In genomic region chr20:45904583-45905504, GRCh38 we compare ENCODE assay signal across 12 cellular contexts. TPM values are rescaled to one million over a fixed set of nuclear protein-coding genes. Genes with fewer than 3 reads are reported as not detected.
DNase-seq lines count a peak whose midpoint lies in the region; ATAC-seq and TF ChIP-seq lines count a peak whose summit lies in the region.
"Had no signal": no experiment of that assay in that cellular context is flagged by ENCODE, and none has a peak within 500 bp of the region (broad histone marks: within the 10 kb centered on the region; RNA-seq: fewer than 3 reads in every experiment).

No MANE protein-coding gene starts in this region.

- H3K27me3 Mint-ChIP-seq in activated CD4-positive, alpha-beta memory T cell treated with anti-CD3 and anti-CD28 coated beads, Interleukin-2, amount 10 ng/mL, durations not matched to agents 7 days and 5 days, result no peaks in the 10 kb centered on the region

- no peak overlapping the region for H3K4me3 ChIP-seq in HL-60 (replicated peaks; ENCODE audit: insufficient read depth, low read length)
- H3K4me3 ChIP-seq in SJCRH30, result no peak overlapping the region
- H3K4me3 ChIP-seq in osteoblast (ENCODE audit: insufficient read depth, low read length), result no peak overlapping the region

- H3K9me3 ChIP-seq in SJCRH30 (replicated peaks) (no peaks in the 10 kb centered on the region), osteoblast (ENCODE audit: low read depth, low read length) (no peaks in the 10 kb centered on the region)

- H3K36me3 ChIP-seq in SJCRH30 (peaks cover 13% of the 10 kb centered on the region; the same call in 1 of the 2 replicates), osteoblast (ENCODE audit: insufficient read depth, low read length) (no peaks in the 10 kb centered on the region)

- no peaks in the 10 kb centered on the region for H3K27me3 ChIP-seq in HL-60 (ENCODE audit: insufficient read depth, poor library complexity, severe bottlenecking)
- no peaks in the 10 kb centered on the region for H3K27me3 ChIP-seq in SJCRH30
- no peaks in the 10 kb centered on the region for H3K27me3 ChIP-seq in osteoblast (ENCODE audit: insufficient read depth, low read length)

- CTCF ChIA-PET in activated CD4-positive, alpha-beta memory T cell treated with anti-CD3 and anti-CD28 coated beads, Interleukin-2, amount 10 ng/mL, durations not matched to agents 7 days and 5 days (lab: Charles Lee), result no interaction called here

- POLR2A ChIA-PET in activated CD4-positive, alpha-beta memory T cell treated with anti-CD3 and anti-CD28 coated beads, Interleukin-2, amount 10 ng/mL, durations not matched to agents 7 days and 5 days (lab: Charles Lee), result interaction anchor here (0.7 to 1.3 kb wide), 8 partner anchors 8 to 66 kb away, joined by 3 to 4 read pairs (median 3); no protein-coding TSS in a partner anchor

- no peak overlapping the region for H2AFZ ChIP-seq in osteoblast (ENCODE audit: low read length)

- TF ChIP-seq CTCF in HL-60 (IDR thresholded peaks at IDR 0.05; ENCODE audit: insufficient read depth, low read length) (no peak), osteoblast (IDR thresholded peaks at IDR 0.05; ENCODE audit: extremely low read depth, low read depth, low read length) (no peak)

- no peaks in the 10 kb centered on the region for H3K9me3 Mint-ChIP-seq in activated CD4-positive, alpha-beta memory T cell treated with anti-CD3 and anti-CD28 coated beads, Interleukin-2, amount 10 ng/mL, durations not matched to agents 7 days and 5 days
- H3K9me3 Mint-ChIP-seq: T-helper 1 cell treated with Interleukin-12 subunit alpha and Interleukin-12 subunit beta and Interleukin-4 antibody, amounts not matched to agents 30 μg/mL and 1 μg/mL, for 36 hours had no signal

- H3K4me1 ChIP-seq in SJCRH30, result peaks cover 10% of the 10 kb centered on the region; the same call in 1 of the 2 replicates
- H3K4me1 ChIP-seq in osteoblast (ENCODE audit: insufficient read depth, low read length), result peaks cover 11% of the 10 kb centered on the region

- H3K4me2 ChIP-seq in osteoblast (ENCODE audit: insufficient read depth, low read length), result no peak overlapping the region

- no peaks in the 10 kb centered on the region for H3K79me2 ChIP-seq in osteoblast (ENCODE audit: insufficient read depth, low read length)

- no peaks in the 10 kb centered on the region for H4K20me1 ChIP-seq in osteoblast (ENCODE audit: insufficient read depth, low read length)

- no peak for ATAC-seq in GM18870 (IDR thresholded peaks at IDR 0.05; ENCODE audit: unreplicated experiment)

- H3K4me1 Mint-ChIP-seq in activated CD4-positive, alpha-beta memory T cell treated with anti-CD3 and anti-CD28 coated beads, Interleukin-2, amount 10 ng/mL, durations not matched to agents 7 days and 5 days, result no peaks in the 10 kb centered on the region

- H3K27ac ChIP-seq in HL-60 (replicated peaks) (peak overlapping the region; percentile 58), SJCRH30 (no peak overlapping the region), osteoblast (ENCODE audit: low read depth, low read length) (peak overlapping the region; percentile 70)

- no peak overlapping the region for H3K4me3 Mint-ChIP-seq in activated CD4-positive, alpha-beta memory T cell treated with anti-CD3 and anti-CD28 coated beads, Interleukin-2, amount 10 ng/mL, durations not matched to agents 7 days and 5 days
- H3K4me3 Mint-ChIP-seq: T-helper 1 cell treated with Interleukin-12 subunit alpha and Interleukin-12 subunit beta and Interleukin-4 antibody, amounts not matched to agents 30 μg/mL and 1 μg/mL, for 36 hours had no signal

- H3K36me3 Mint-ChIP-seq in activated CD4-positive, alpha-beta memory T cell treated with anti-CD3 and anti-CD28 coated beads, Interleukin-2, amount 10 ng/mL, durations not matched to agents 7 days and 5 days (ENCODE audit: low read depth), result no peaks in the 10 kb centered on the region

- H3K27ac Mint-ChIP-seq in activated CD4-positive, alpha-beta memory T cell treated with anti-CD3 and anti-CD28 coated beads, Interleukin-2, amount 10 ng/mL, durations not matched to agents 7 days and 5 days, result no peak overlapping the region
- H3K27ac Mint-ChIP-seq: T-helper 1 cell treated with Interleukin-12 subunit alpha and Interleukin-12 subunit beta and Interleukin-4 antibody, amounts not matched to agents 30 μg/mL and 1 μg/mL, for 36 hours had no signal

- DNase-seq in ELR (ENCODE audit: low read depth), result peak; percentile 44
- DNase-seq in HL-60 (ENCODE audit: low read depth in 1 of 2, low spot score in 1 of 2), result peak in 1 of 2 experiments; percentile 38
- DNase-seq in SJCRH30, result peak; percentile 47 to 51
- peak; percentile 14 for DNase-seq in osteoblast (ENCODE audit: insufficient read length, low spot score, missing footprints)
- DNase-seq in NK-92 (lab: John Stamatoyannopoulos, UW; ENCODE audit: unreplicated experiment), result no peak
- DNase-seq in HPDE6-E6E7 (ENCODE audit: extremely low spot score), result no peak
- no peak for DNase-seq in activated CD4-positive, alpha-beta memory T cell treated with anti-CD3 and anti-CD28 coated beads, Interleukin-2, amount 10 ng/mL, durations not matched to agents 7 days and 5 days
- DNase-seq: NCI-H1436 treated with DMSO at 0.1 percent for 48 hours, NCI-H526 treated with DMSO at 0.1 percent for 48 hours, SHP77 had no signal

RNA-seq across cellular contexts. Expression of gene PLTP, which starts 7.1 kb away (rescaled TPM):
- 14.5 and 15.6 TPM in 2 replicates for total RNA-seq in SJCRH30 (2014; rRNA removed; shearing (Covaris generic))
- 15.3 and 21.7 TPM in 2 replicates for total RNA-seq in osteoblast
- total RNA-seq in activated CD4-positive, alpha-beta memory T cell treated with anti-CD3 and anti-CD28 coated beads, Interleukin-2, amount 10 ng/mL, durations not matched to agents 7 days and 5 days, result 1 to 10 TPM; 2.8 to 3.1 TPM

RNA-seq across cellular contexts. Expression of gene CTSA, which starts 13.7 kb away (rescaled TPM):
- 85.2 and 91.4 TPM in 2 replicates for total RNA-seq in SJCRH30 (2014; rRNA removed; shearing (Covaris generic))
- 157 and 181 TPM in 2 replicates for total RNA-seq in osteoblast
- total RNA-seq in activated CD4-positive, alpha-beta memory T cell treated with anti-CD3 and anti-CD28 coated beads, Interleukin-2, amount 10 ng/mL, durations not matched to agents 7 days and 5 days, result 10 to 100 TPM; 64.3 to 64.6 TPM

RNA-seq across cellular contexts. Expression of gene NEURL2, which starts 13.8 kb away (rescaled TPM):
- total RNA-seq in SJCRH30 (2014; rRNA removed; shearing (Covaris generic)), result 3.9 and 6.7 TPM in 2 replicates
- total RNA-seq in osteoblast, result 4.7 and 7.1 TPM in 2 replicates
- total RNA-seq in activated CD4-positive, alpha-beta memory T cell treated with anti-CD3 and anti-CD28 coated beads, Interleukin-2, amount 10 ng/mL, durations not matched to agents 7 days and 5 days, result 1 to 10 TPM; 1.0 to 1.6 TPM

RNA-seq across cellular contexts. Expression of gene SPATA25, which starts 17.4 kb away (rescaled TPM):
- 2.1 and 2.8 TPM in 2 replicates for total RNA-seq in SJCRH30 (2014; rRNA removed; shearing (Covaris generic))
- total RNA-seq in osteoblast, result 1.2 and 1.4 TPM in 2 replicates
- under 1 TPM; 0.30 to 0.88 TPM for total RNA-seq in activated CD4-positive, alpha-beta memory T cell treated with anti-CD3 and anti-CD28 coated beads, Interleukin-2, amount 10 ng/mL, durations not matched to agents 7 days and 5 days

RNA-seq across cellular contexts. Expression of gene ZSWIM1, which starts 23.8 kb away (rescaled TPM):
- 20.5 and 23.2 TPM in 2 replicates for total RNA-seq in SJCRH30 (2014; rRNA removed; shearing (Covaris generic))
- 7.6 and 8.8 TPM in 2 replicates for total RNA-seq in osteoblast
- total RNA-seq in activated CD4-positive, alpha-beta memory T cell treated with anti-CD3 and anti-CD28 coated beads, Interleukin-2, amount 10 ng/mL, durations not matched to agents 7 days and 5 days, result 1 to 10 TPM; 2.7 to 2.9 TPM

Comparison
In these comparisons a context has a peak if more than half of its experiments do, and no peak if none do; other contexts are left out.
1. DNase-seq: peak in ELR (single experiment), SJCRH30 (2 of 2) and osteoblast (single experiment); none in NK-92 (single experiment), HPDE6-E6E7 (single experiment) and activated CD4-positive, alpha-beta memory T cell treated with anti-CD3 and anti-CD28 coated beads, Interleukin-2, amount 10 ng/mL, durations not matched to agents 7 days and 5 days (single experiment).